Comparison of ENCODE assay signal across 1 cellular context in the genomic region with DNA sequence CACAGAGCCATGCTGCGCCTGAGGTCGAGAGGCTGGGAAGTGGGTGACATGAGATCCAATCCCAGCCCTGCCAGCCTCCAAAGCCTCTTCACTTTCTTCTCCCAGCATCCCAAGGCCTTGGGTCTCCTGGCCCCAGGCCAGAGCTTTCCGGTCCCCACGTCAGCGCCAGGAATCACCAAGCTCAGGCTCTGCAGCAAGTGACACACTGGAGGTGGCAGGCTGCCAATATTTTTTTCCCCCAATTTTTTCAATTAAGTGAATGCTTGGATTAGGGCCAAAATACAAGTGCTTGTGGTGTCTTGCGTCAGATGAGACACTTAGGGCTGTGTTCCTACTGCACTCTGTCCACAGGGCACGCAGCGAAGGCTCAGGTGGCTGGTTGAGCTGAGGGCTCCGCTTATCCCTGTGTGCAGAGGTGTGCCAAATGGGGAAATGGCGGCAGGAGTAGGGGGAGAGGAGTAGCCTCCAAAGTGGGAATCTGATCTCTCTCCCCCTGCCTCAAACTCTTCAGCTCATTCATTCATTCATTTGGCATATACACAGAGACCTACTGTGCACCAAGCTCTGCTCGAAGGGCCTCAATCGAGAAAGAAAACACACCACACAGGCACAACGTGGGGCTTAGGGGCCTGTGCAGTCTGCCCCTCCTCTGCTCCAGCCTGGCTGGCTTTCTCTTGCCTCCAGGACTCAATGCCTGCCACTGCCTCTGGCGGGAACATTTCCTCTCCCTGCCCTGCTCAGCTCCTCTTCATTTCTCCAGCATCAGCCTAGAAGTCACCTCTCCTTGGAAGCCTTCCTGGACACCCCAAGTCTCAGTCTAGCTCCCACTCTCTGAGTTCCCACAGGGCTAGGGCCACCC.
TF ChIP-seq lines count a peak whose summit lies in the region.

No MANE protein-coding gene starts in this region.

TF ChIP-seq in HepG2, 621 proteins besides CTCF, POLR2A, EP300 and RAD21 (continued from another document):
- TF ChIP-seq, protein P1, sequence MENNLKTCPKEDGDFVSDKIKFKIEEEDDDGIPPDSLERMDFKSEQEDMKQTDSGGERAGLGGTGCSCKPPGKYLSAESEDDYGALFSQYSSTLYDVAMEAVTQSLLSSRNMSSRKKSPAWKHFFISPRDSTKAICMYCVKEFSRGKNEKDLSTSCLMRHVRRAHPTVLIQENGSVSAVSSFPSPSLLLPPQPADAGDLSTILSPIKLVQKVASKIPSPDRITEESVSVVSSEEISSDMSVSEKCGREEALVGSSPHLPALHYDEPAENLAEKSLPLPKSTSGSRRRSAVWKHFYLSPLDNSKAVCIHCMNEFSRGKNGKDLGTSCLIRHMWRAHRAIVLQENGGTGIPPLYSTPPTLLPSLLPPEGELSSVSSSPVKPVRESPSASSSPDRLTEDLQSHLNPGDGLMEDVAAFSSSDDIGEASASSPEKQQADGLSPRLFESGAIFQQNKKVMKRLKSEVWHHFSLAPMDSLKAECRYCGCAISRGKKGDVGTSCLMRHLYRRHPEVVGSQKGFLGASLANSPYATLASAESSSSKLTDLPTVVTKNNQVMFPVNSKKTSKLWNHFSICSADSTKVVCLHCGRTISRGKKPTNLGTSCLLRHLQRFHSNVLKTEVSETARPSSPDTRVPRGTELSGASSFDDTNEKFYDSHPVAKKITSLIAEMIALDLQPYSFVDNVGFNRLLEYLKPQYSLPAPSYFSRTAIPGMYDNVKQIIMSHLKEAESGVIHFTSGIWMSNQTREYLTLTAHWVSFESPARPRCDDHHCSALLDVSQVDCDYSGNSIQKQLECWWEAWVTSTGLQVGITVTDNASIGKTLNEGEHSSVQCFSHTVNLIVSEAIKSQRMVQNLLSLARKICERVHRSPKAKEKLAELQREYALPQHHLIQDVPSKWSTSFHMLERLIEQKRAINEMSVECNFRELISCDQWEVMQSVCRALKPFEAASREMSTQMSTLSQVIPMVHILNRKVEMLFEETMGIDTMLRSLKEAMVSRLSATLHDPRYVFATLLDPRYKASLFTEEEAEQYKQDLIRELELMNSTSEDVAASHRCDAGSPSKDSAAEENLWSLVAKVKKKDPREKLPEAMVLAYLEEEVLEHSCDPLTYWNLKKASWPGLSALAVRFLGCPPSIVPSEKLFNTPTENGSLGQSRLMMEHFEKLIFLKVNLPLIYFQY (CRISPR knock-in tag; IDR thresholded peaks at IDR 0.05; ENCODE audit: borderline replicate concordance): no peak
- TF ChIP-seq RXRA (CRISPR knock-in tag; IDR thresholded peaks at IDR 0.05) (no peak), ZNF607 (CRISPR knock-in tag; IDR thresholded peaks at IDR 0.05; ENCODE audit: borderline replicate concordance) (no peak), ZNF484 (CRISPR knock-in tag; IDR thresholded peaks at IDR 0.05; ENCODE audit: borderline replicate concordance, low read depth) (no peak), FOXK2 (IDR thresholded peaks at IDR 0.05) (no peak), ZNF709 (CRISPR knock-in tag; IDR thresholded peaks at IDR 0.05) (no peak), SAFB2 (CRISPR knock-in tag; IDR thresholded peaks at IDR 0.05; ENCODE audit: borderline replicate concordance, low read depth) (no peak), ISX (CRISPR knock-in tag; conservative IDR thresholded peaks at IDR 0.05) (no peak), REPIN1 (CRISPR knock-in tag; IDR thresholded peaks at IDR 0.05; ENCODE audit: borderline replicate concordance, low read depth) (no peak), DNMT1 (CRISPR knock-in tag; IDR thresholded peaks at IDR 0.05) (no peak), KAT2B (IDR thresholded peaks at IDR 0.05; ENCODE audit: borderline replicate concordance, low read depth, low read length) (no peak), POLR2G (IDR thresholded peaks at IDR 0.05; ENCODE audit: low read depth, low read length) (no peak), ZBTB42 (CRISPR knock-in tag; IDR thresholded peaks at IDR 0.05) (no peak)
- TF ChIP-seq, protein P2, sequence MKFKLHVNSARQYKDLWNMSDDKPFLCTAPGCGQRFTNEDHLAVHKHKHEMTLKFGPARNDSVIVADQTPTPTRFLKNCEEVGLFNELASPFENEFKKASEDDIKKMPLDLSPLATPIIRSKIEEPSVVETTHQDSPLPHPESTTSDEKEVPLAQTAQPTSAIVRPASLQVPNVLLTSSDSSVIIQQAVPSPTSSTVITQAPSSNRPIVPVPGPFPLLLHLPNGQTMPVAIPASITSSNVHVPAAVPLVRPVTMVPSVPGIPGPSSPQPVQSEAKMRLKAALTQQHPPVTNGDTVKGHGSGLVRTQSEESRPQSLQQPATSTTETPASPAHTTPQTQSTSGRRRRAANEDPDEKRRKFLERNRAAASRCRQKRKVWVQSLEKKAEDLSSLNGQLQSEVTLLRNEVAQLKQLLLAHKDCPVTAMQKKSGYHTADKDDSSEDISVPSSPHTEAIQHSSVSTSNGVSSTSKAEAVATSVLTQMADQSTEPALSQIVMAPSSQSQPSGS (CRISPR knock-in tag; IDR thresholded peaks at IDR 0.05): no peak
- TF ChIP-seq, protein P3, sequence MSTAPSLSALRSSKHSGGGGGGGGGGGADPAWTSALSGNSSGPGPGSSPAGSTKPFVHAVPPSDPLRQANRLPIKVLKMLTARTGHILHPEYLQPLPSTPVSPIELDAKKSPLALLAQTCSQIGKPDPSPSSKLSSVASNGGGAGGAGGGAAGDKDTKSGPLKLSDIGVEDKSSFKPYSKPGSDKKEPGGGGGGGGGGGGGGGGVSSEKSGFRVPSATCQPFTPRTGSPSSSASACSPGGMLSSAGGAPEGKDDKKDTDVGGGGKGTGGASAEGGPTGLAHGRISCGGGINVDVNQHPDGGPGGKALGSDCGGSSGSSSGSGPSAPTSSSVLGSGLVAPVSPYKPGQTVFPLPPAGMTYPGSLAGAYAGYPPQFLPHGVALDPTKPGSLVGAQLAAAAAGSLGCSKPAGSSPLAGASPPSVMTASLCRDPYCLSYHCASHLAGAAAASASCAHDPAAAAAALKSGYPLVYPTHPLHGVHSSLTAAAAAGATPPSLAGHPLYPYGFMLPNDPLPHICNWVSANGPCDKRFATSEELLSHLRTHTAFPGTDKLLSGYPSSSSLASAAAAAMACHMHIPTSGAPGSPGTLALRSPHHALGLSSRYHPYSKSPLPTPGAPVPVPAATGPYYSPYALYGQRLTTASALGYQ (CRISPR knock-in tag; IDR thresholded peaks at IDR 0.05): no peak
- TF ChIP-seq, protein P4, sequence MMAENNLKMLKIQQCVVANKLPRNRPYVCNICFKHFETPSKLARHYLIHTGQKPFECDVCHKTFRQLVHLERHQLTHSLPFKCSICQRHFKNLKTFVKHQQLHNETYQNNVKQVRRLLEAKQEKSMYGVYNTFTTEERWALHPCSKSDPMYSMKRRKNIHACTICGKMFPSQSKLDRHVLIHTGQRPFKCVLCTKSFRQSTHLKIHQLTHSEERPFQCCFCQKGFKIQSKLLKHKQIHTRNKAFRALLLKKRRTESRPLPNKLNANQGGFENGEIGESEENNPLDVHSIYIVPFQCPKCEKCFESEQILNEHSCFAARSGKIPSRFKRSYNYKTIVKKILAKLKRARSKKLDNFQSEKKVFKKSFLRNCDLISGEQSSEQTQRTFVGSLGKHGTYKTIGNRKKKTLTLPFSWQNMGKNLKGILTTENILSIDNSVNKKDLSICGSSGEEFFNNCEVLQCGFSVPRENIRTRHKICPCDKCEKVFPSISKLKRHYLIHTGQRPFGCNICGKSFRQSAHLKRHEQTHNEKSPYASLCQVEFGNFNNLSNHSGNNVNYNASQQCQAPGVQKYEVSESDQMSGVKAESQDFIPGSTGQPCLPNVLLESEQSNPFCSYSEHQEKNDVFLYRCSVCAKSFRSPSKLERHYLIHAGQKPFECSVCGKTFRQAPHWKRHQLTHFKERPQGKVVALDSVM (CRISPR knock-in tag; IDR thresholded peaks at IDR 0.05): no peak
- TF ChIP-seq, protein P5, sequence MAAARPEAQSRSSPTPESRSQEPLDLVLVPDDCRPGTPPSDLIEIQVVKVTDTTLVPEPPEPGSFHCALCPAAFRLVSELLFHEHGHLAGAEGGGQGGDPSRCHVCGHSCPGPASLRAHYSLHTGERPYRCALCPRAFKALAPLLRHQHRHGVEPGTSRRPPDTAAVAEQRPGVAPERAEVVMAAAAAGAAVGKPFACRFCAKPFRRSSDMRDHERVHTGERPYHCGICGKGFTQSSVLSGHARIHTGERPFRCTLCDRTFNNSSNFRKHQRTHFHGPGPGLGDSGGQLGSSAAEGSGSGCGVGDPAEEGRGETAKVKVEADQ (CRISPR knock-in tag; IDR thresholded peaks at IDR 0.05; ENCODE audit: borderline replicate concordance): no peak
- TF ChIP-seq, protein P6, sequence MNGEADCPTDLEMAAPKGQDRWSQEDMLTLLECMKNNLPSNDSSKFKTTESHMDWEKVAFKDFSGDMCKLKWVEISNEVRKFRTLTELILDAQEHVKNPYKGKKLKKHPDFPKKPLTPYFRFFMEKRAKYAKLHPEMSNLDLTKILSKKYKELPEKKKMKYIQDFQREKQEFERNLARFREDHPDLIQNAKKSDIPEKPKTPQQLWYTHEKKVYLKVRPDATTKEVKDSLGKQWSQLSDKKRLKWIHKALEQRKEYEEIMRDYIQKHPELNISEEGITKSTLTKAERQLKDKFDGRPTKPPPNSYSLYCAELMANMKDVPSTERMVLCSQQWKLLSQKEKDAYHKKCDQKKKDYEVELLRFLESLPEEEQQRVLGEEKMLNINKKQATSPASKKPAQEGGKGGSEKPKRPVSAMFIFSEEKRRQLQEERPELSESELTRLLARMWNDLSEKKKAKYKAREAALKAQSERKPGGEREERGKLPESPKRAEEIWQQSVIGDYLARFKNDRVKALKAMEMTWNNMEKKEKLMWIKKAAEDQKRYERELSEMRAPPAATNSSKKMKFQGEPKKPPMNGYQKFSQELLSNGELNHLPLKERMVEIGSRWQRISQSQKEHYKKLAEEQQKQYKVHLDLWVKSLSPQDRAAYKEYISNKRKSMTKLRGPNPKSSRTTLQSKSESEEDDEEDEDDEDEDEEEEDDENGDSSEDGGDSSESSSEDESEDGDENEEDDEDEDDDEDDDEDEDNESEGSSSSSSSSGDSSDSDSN (CRISPR knock-in tag; IDR thresholded peaks at IDR 0.05): no peak
